8 cellular contexts compared by ENCODE assay signal in genomic region chr12:6494968-6495367, GRCh38. TPM values are rescaled to one million over a fixed set of nuclear protein-coding genes. Genes with fewer than 3 reads are reported as not detected.
A peak's percentile ranks its signal among the peaks of the same experiment; 100 is the strongest.
DNase-seq lines count a peak whose midpoint lies in the region; ATAC-seq and TF ChIP-seq lines count a peak whose summit lies in the region.

No MANE protein-coding gene starts in this region.

- TF ChIP-seq CTCF in Calu3 (IDR thresholded peaks at IDR 0.05; ENCODE audit: unreplicated experiment) (no peak), Loucy (conservative IDR thresholded peaks at IDR 0.05; ENCODE audit: low read length) (no peak), brain (conservative IDR thresholded peaks at IDR 0.05) (no peak)

- DNase-seq in Calu3 (no peak), A172 (ENCODE audit: low spot score) (no peak), HPDE6-E6E7 (ENCODE audit: extremely low spot score) (no peak), DMS153 treated with DMSO at 0.1 percent for 48 hours (lab: John Stamatoyannopoulos, UW; ENCODE audit: unreplicated experiment) (no peak)
- DNase-seq in natural killer cell treated with Interleukin-12 subunit alpha and Interleukin-12 subunit beta and Interleukin-15 and Interleukin-18, amount 100 ng/mL, for 72 hours (ENCODE audit: low spot score) = no peak

- H3K27me3 Mint-ChIP-seq in Calu3 (ENCODE audit: unreplicated experiment) (no peaks in the 10 kb centered on the region), brain (peaks cover 6% of the 10 kb centered on the region)
- H3K27me3 Mint-ChIP-seq in natural killer cell treated with Interleukin-12 subunit alpha and Interleukin-12 subunit beta and Interleukin-15 and Interleukin-18, amount 100 ng/mL, for 72 hours = no peaks in the 10 kb centered on the region

- no peak overlapping the region for H2AFZ ChIP-seq in Loucy (ENCODE audit: low read length)

- H3K4me1 ChIP-seq in Loucy (ENCODE audit: insufficient read depth, low read length, poor library complexity, severe bottlenecking) = peaks cover 40% of the 10 kb centered on the region

- H3K4me3 ChIP-seq in Loucy (ENCODE audit: low read length, poor library complexity, severe bottlenecking) = peak overlapping the region; percentile 91

- H3K36me3 ChIP-seq in Loucy (ENCODE audit: insufficient read depth, low read length) = peaks cover 20% of the 10 kb centered on the region; the same call in 1 of the 2 replicates

- peaks cover 13% of the 10 kb centered on the region for H3F3A ChIP-seq in Loucy (ENCODE audit: low read depth)

- H3K4me1 Mint-ChIP-seq in Calu3 (ENCODE audit: low read depth, unreplicated experiment) = no peaks in the 10 kb centered on the region
- peaks cover 47% of the 10 kb centered on the region for H3K4me1 Mint-ChIP-seq in brain
- H3K4me1 Mint-ChIP-seq in natural killer cell treated with Interleukin-12 subunit alpha and Interleukin-12 subunit beta and Interleukin-15 and Interleukin-18, amount 100 ng/mL, for 72 hours (ENCODE audit: low read depth in 2 of 2) = peaks cover 31 to 33% of the 10 kb centered on the region in 2 donors

- intact Hi-C loops in Calu3 (cut with micrococcal nuclease; ENCODE audit: unreplicated experiment) = loop anchor here (2.0 kb wide), 1 partner anchor 38 kb away; no protein-coding TSS in a partner anchor

- H3K4me3 Mint-ChIP-seq in Calu3 (ENCODE audit: low read depth, unreplicated experiment) (peak overlapping the region; percentile 95), brain (peak overlapping the region; percentile 92 to 99 (median 97))
- peak overlapping the region; percentile 97 for H3K4me3 Mint-ChIP-seq in natural killer cell treated with Interleukin-12 subunit alpha and Interleukin-12 subunit beta and Interleukin-15 and Interleukin-18, amount 100 ng/mL, for 72 hours

- peak overlapping the region; percentile 20 for H3K27ac Mint-ChIP-seq in Calu3 (ENCODE audit: unreplicated experiment)
- peak overlapping the region in 4 of 5 experiments; percentile 82 to 99 (median 89) for H3K27ac Mint-ChIP-seq in brain
- H3K27ac Mint-ChIP-seq in natural killer cell treated with Interleukin-12 subunit alpha and Interleukin-12 subunit beta and Interleukin-15 and Interleukin-18, amount 100 ng/mL, for 72 hours = peak overlapping the region; percentile 98 to 99

- no peaks in the 10 kb centered on the region for H3K9me2 ChIP-seq in Loucy (replicated peaks; ENCODE audit: low read depth, low read length)

- H3K36me3 Mint-ChIP-seq in Calu3 (ENCODE audit: insufficient read depth, unreplicated experiment) (peaks cover 48% of the 10 kb centered on the region), brain (peaks cover 44% of the 10 kb centered on the region)
- H3K36me3 Mint-ChIP-seq in natural killer cell treated with Interleukin-12 subunit alpha and Interleukin-12 subunit beta and Interleukin-15 and Interleukin-18, amount 100 ng/mL, for 72 hours = peaks cover 15% of the 10 kb centered on the region

- no peaks in the 10 kb centered on the region for H3K27me3 ChIP-seq in Loucy (ENCODE audit: insufficient read depth, low read length, poor library complexity, severe bottlenecking)

- CTCF ChIA-PET in Calu3 (lab: Charles Lee) = interaction anchor here (1.3 kb wide), 1 partner anchor 38 kb away, joined by 4 read pairs; no protein-coding TSS in a partner anchor

- H3K4me2 ChIP-seq in Loucy (ENCODE audit: low read depth, low read length, poor library complexity, severe bottlenecking) = peak overlapping the region; percentile 93

- no peak for ATAC-seq in natural killer cell treated with Interleukin-12 subunit alpha and Interleukin-12 subunit beta and Interleukin-15 and Interleukin-18, amount 100 ng/mL, for 72 hours
- ATAC-seq in HG03469 (IDR thresholded peaks at IDR 0.05; ENCODE audit: unreplicated experiment) = no peak

- no peaks in the 10 kb centered on the region for H3K9me3 ChIP-seq in Loucy (ENCODE audit: insufficient read depth, low read depth, low read length)

- H3K9ac ChIP-seq in Loucy (ENCODE audit: low read depth, low read length, poor library complexity, severe bottlenecking) = peak overlapping the region; percentile 98

- H3K79me2 ChIP-seq in Loucy (ENCODE audit: insufficient read depth, low read length) = peaks cover 74% of the 10 kb centered on the region

- no peaks in the 10 kb centered on the region for H3K9me3 Mint-ChIP-seq in Calu3 (ENCODE audit: low read depth, unreplicated experiment)
- H3K9me3 Mint-ChIP-seq in brain = peaks cover 0 to 4% (median 0%) of the 10 kb centered on the region in 5 experiments
- H3K9me3 Mint-ChIP-seq in natural killer cell treated with Interleukin-12 subunit alpha and Interleukin-12 subunit beta and Interleukin-15 and Interleukin-18, amount 100 ng/mL, for 72 hours = no peaks in the 10 kb centered on the region

- H4K20me1 ChIP-seq in Loucy (ENCODE audit: insufficient read depth, low read length, poor library complexity, severe bottlenecking) = peaks cover 31% of the 10 kb centered on the region

- BruUV-seq in Calu3 (replicated peaks; lab: Mats Ljungman, UMichigan) = no TSS peak

RNA-seq across cellular contexts. Expression of gene NCAPD2, which starts 1.1 kb away (rescaled TPM):
- 78.0 and 94.7 TPM in 2 replicates for total RNA-seq in Calu3 (2022)
- 69.2 TPM for polyA plus RNA-seq in brain (ENCODE audit: insufficient read depth, low read depth, low replicate concordance)
- 100 to 1,000 TPM in 1 of 2 donors, 10 to 100 TPM in 1; 73.4 to 131 TPM for total RNA-seq in natural killer cell treated with Interleukin-12 subunit alpha and Interleukin-12 subunit beta and Interleukin-15 and Interleukin-18, amount 100 ng/mL, for 72 hours
- 46.2 and 60.2 TPM in 2 replicates for total RNA-seq in A172 (2014; rRNA removed; shearing (Covaris generic))

RNA-seq across cellular contexts. Expression of gene MRPL51, which starts 1.9 kb away (rescaled TPM):
- total RNA-seq in Calu3 (2022) = 213 and 220 TPM in 2 replicates
- 133 TPM for polyA plus RNA-seq in brain (ENCODE audit: insufficient read depth, low read depth, low replicate concordance)
- total RNA-seq in natural killer cell treated with Interleukin-12 subunit alpha and Interleukin-12 subunit beta and Interleukin-15 and Interleukin-18, amount 100 ng/mL, for 72 hours = 100 to 1,000 TPM; 200 to 217 TPM
- 116 and 166 TPM in 2 replicates for total RNA-seq in A172 (2014; rRNA removed; shearing (Covaris generic))

RNA-seq across cellular contexts. Expression of gene VAMP1, which starts 24.5 kb away (rescaled TPM):
- 5.0 and 7.4 TPM in 2 replicates for total RNA-seq in Calu3 (2022)
- 42.2 TPM for polyA plus RNA-seq in brain (ENCODE audit: insufficient read depth, low read depth, low replicate concordance)
- 10 to 100 TPM; 24.1 to 36.8 TPM for total RNA-seq in natural killer cell treated with Interleukin-12 subunit alpha and Interleukin-12 subunit beta and Interleukin-15 and Interleukin-18, amount 100 ng/mL, for 72 hours
- 0.33 and 3.2 TPM in 2 replicates for total RNA-seq in A172 (2014; rRNA removed; shearing (Covaris generic))

RNA-seq across cellular contexts. Expression of gene GAPDH, which starts 39.3 kb away (rescaled TPM):
- 2,412 and 2,552 TPM in 2 replicates for total RNA-seq in Calu3 (2022)
- 4,992 TPM for polyA plus RNA-seq in brain (ENCODE audit: insufficient read depth, low read depth, low replicate concordance)
- total RNA-seq in natural killer cell treated with Interleukin-12 subunit alpha and Interleukin-12 subunit beta and Interleukin-15 and Interleukin-18, amount 100 ng/mL, for 72 hours = 1,000 to 10,000 TPM; 4,687 to 5,410 TPM
- total RNA-seq in A172 (2014; rRNA removed; shearing (Covaris generic)) = 3,748 and 4,015 TPM in 2 replicates

RNA-seq across cellular contexts. Expression of gene TAPBPL, which starts 43.1 kb away (rescaled TPM):
- 28.0 and 32.7 TPM in 2 replicates for total RNA-seq in Calu3 (2022)
- 14.5 TPM for polyA plus RNA-seq in brain (ENCODE audit: insufficient read depth, low read depth, low replicate concordance)
- total RNA-seq in natural killer cell treated with Interleukin-12 subunit alpha and Interleukin-12 subunit beta and Interleukin-15 and Interleukin-18, amount 100 ng/mL, for 72 hours = 10 to 100 TPM; 24.6 to 26.3 TPM
- 2.6 and 3.4 TPM in 2 replicates for total RNA-seq in A172 (2014; rRNA removed; shearing (Covaris generic))

Comparison
In these comparisons a context has a peak if more than half of its experiments do, and no peak if none do; other contexts are left out.
1. H3K27ac Mint-ChIP-seq: peak in every context shown above with its lines; median percentile 98 in natural killer cell treated with Interleukin-12 subunit alpha and Interleukin-12 subunit beta and Interleukin-15 and Interleukin-18, amount 100 ng/mL, for 72 hours; 89 in brain; 20 in Calu3.